10 cellular contexts compared by ENCODE assay signal in genomic region chr11:35418847-35419712, GRCh38. TPM values are rescaled to one million over a fixed set of nuclear protein-coding genes. Genes with fewer than 3 reads are reported as not detected.
DNase-seq lines count a peak whose midpoint lies in the region; ATAC-seq and TF ChIP-seq lines count a peak whose summit lies in the region.
"Had no signal": no experiment of that assay in that cellular context is flagged by ENCODE, and none has a peak within 500 bp of the region (broad histone marks: within the 10 kb centered on the region; RNA-seq: fewer than 3 reads in every experiment).

SLC1A2 (minus strand) TSS chr11:35419558; CDS start chr11:35418966, 592 bp downstream.

- intact Hi-C loops in esophagus muscularis mucosa (cut with DNase I), result no loop called here

- H3K4me1 Mint-ChIP-seq in T-cell, result peaks cover 14 to 20% (median 18%) of the 10 kb centered on the region in 3 donors
- peaks cover 2 to 18% (median 10%) of the 10 kb centered on the region in 4 donors for H3K4me1 Mint-ChIP-seq in naive thymus-derived CD8-positive, alpha-beta T cell

- TF ChIP-seq CTCF in GM12864 (IDR thresholded peaks at IDR 0.05; ENCODE audit: low read depth, low read length, missing control alignments) (no peak), esophagus muscularis mucosa (IDR thresholded peaks at IDR 0.05) (no peak)

- POLR2A ChIA-PET in T-cell (lab: Charles Lee), result interaction anchor here in 1 of 2 donors (0.6 kb wide), 1 partner anchor 39 kb away, joined by 4 read pairs; no protein-coding TSS in a partner anchor
- POLR2A ChIA-PET in naive thymus-derived CD8-positive, alpha-beta T cell (lab: Charles Lee), result interaction anchor here (0.6 kb wide), 1 partner anchor 479 kb away, joined by 4 read pairs; no protein-coding TSS in a partner anchor

- no peaks in the 10 kb centered on the region for H3K9me3 ChIP-seq in esophagus muscularis mucosa

- DNase-seq in ACHN, result peak; percentile 3
- no peak for DNase-seq in GM12864 (ENCODE audit: low read depth)
- no peak for DNase-seq in T-cell
- no peak for DNase-seq in esophagus muscularis mucosa (ENCODE audit: extremely low spot score)
- no peak for DNase-seq in naive thymus-derived CD8-positive, alpha-beta T cell
- no peak for DNase-seq in H4 (ENCODE audit: low spot score)
- no peak for DNase-seq in GM19240 (ENCODE audit: insufficient read length, low spot score)

- H3K4me3 ChIP-seq in GM12864 (ENCODE audit: low read depth, low read length), result peak within 1 kb of the TSS; percentile 27
- peak within 1 kb of the TSS; percentile 49 to 63 (median 56) for H3K4me3 ChIP-seq in esophagus muscularis mucosa

- H3K27me3 Mint-ChIP-seq in T-cell, result peaks cover 74 to 80% of the 10 kb centered on the region in 2 donors
- peaks cover 43 to 82% (median 72%) of the 10 kb centered on the region in 5 donors for H3K27me3 Mint-ChIP-seq in naive thymus-derived CD8-positive, alpha-beta T cell

- ATAC-seq in T-cell (replicated peaks in 1 of 4), result peak in 2 of 4 experiments; percentile 12 to 38
- ATAC-seq in naive thymus-derived CD8-positive, alpha-beta T cell, result peak in 1 of 2 donors; percentile 36
- no peak for ATAC-seq in HG03521 (IDR thresholded peaks at IDR 0.05; ENCODE audit: unreplicated experiment)
- ATAC-seq: HCT116 had no signal

- no peaks in the 10 kb centered on the region for H3K36me3 Mint-ChIP-seq in T-cell
- peaks cover 0 to 3% (median 0%) of the 10 kb centered on the region in 3 donors for H3K36me3 Mint-ChIP-seq in naive thymus-derived CD8-positive, alpha-beta T cell

- H3K27ac ChIP-seq in esophagus muscularis mucosa (replicated peaks in 1 of 4), result no peak within 1 kb of the TSS

- H3K27ac Mint-ChIP-seq in T-cell, result no peak within 1 kb of the TSS
- peak within 1 kb of the TSS in 1 of 10 donors; percentile 58 for H3K27ac Mint-ChIP-seq in naive thymus-derived CD8-positive, alpha-beta T cell

- peaks cover 13 to 27% (median 26%) of the 10 kb centered on the region in 4 donors for H3K4me1 ChIP-seq in esophagus muscularis mucosa

- peak within 1 kb of the TSS; percentile 64 to 71 (median 71) for H3K4me3 Mint-ChIP-seq in T-cell
- H3K4me3 Mint-ChIP-seq in naive thymus-derived CD8-positive, alpha-beta T cell, result peak within 1 kb of the TSS; percentile 51 to 86 (median 68)

- 10% methylated on average over 14 of the region's 100 CpGs for WGBS in esophagus muscularis mucosa

- no peak for TF ChIP-seq POLR2A in esophagus muscularis mucosa (IDR thresholded peaks at IDR 0.05; ENCODE audit: low read depth)

- H3K36me3 ChIP-seq in esophagus muscularis mucosa, result no peaks in the 10 kb centered on the region

- CTCF ChIA-PET in T-cell (lab: Charles Lee), result interaction anchor here in 1 of 2 donors (0.6 kb wide), 1 partner anchor 1081 kb away, joined by 3 read pairs; no protein-coding TSS in a partner anchor

- no peak for TF ChIP-seq EP300 in esophagus muscularis mucosa (IDR thresholded peaks at IDR 0.05)

- no peaks in the 10 kb centered on the region for H3K9me3 Mint-ChIP-seq in T-cell
- H3K9me3 Mint-ChIP-seq in naive thymus-derived CD8-positive, alpha-beta T cell, result no peaks in the 10 kb centered on the region

- in situ Hi-C loops in ACHN (cut with HindIII; ENCODE audit: low pct_ligation_motif_present, low pct_unique_long_range_greater_than_20kb, low sequenced_read_pairs), result no loop called here

- peaks cover 0 to 57% (median 28%) of the 10 kb centered on the region in 4 donors for H3K27me3 ChIP-seq in esophagus muscularis mucosa

RNA-seq across cellular contexts. Expression of gene SLC1A2, which starts in this region (rescaled TPM):
- total RNA-seq in T-cell (under 1 TPM; 0.07 to 0.19 (median 0.12) TPM), esophagus muscularis mucosa (under 1 TPM; 0.17 to 0.69 (median 0.37) TPM)
- total RNA-seq in naive thymus-derived CD8-positive, alpha-beta T cell, result under 1 TPM in 1 of 2 experiments, not detected in 1; 0.44 TPM
- under 1 TPM in 1 of 3 donors, not detected in 2; 0.07 TPM for polyA plus RNA-seq in naive thymus-derived CD8-positive, alpha-beta T cell
- 0.84 and 1.7 TPM in 2 replicates for total RNA-seq in H4 (2014; rRNA removed; shearing (Covaris generic))
- total RNA-seq: lung microvascular endothelial cell had no signal
